Comparison of ENCODE assay signal across 25 cellular contexts in the genomic region with DNA sequence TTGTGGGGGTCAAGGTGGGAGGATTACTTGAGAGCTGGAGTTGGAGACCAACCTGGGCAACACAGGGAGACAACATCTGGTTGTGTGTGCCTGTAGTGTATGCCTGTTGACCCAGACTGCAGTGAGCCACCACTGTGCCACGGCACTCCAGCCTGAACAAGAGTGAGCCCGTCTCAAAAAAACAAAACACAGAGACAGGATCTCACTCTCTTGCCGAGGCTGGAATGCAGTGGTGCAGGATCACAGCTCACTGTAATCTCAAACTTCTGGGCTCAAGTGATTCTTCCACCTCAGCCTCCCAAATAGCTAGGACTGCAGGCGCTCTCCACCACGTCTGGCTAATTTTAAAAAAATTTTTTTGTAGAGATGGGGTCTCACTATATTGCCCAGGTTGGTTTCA.
"Had no signal": no experiment of that assay in that cellular context is flagged by ENCODE, and none has a peak within 500 bp of the region (broad histone marks: within the 10 kb centered on the region; RNA-seq: fewer than 3 reads in every experiment).

No MANE protein-coding gene starts in this region.

- H3K27ac Mint-ChIP-seq: activated CD4-positive, alpha-beta T cell treated with anti-CD3 and anti-CD28 coated beads for 36 hours; activated naive CD8-positive, alpha-beta T cell; stimulated activated effector memory CD8-positive, alpha-beta T cell treated with anti-CD3 and anti-CD28 coated beads, Interleukin-12 subunit alpha, Interleukin-12 subunit beta, amount 100 ng/mL, for 72 hours; stimulated activated naive CD8-positive, alpha-beta T cell treated with anti-CD3 and anti-CD28 coated beads, Interleukin-15, Interleukin-2, amounts not matched to agents 100 ng/mL and 50 ng/mL, for 24 hours had no signal

- H3K36me3 ChIP-seq: cardiac muscle cell, left ventricle myocardium inferior, pancreas, prostate gland, thoracic aorta had no signal

- H3K36me3 Mint-ChIP-seq: naive B cell had no signal

- H3K4me3 Mint-ChIP-seq: activated CD4-positive, alpha-beta T cell treated with anti-CD3 and anti-CD28 coated beads for 36 hours; activated naive CD8-positive, alpha-beta T cell; naive B cell; stimulated activated effector memory CD8-positive, alpha-beta T cell treated with anti-CD3 and anti-CD28 coated beads, Interleukin-12 subunit alpha, Interleukin-12 subunit beta, amount 100 ng/mL, for 72 hours; stimulated activated naive CD8-positive, alpha-beta T cell treated with anti-CD3 and anti-CD28 coated beads, Interleukin-15, Interleukin-2, amounts not matched to agents 100 ng/mL and 50 ng/mL, for 24 hours had no signal

- H3K27ac ChIP-seq: cardiac muscle cell, coronary artery, left ventricle myocardium inferior, pancreas, prostate gland, thoracic aorta, upper lobe of left lung had no signal

- H3K4me3 ChIP-seq: cardiac muscle cell, coronary artery, left ventricle myocardium inferior, lung, pancreas, prostate gland, thoracic aorta, upper lobe of left lung had no signal

- H3K9me3 Mint-ChIP-seq: naive B cell; stimulated activated effector memory CD8-positive, alpha-beta T cell treated with anti-CD3 and anti-CD28 coated beads, Interleukin-12 subunit alpha, Interleukin-12 subunit beta, amount 100 ng/mL, for 72 hours; stimulated activated naive CD8-positive, alpha-beta T cell treated with anti-CD3 and anti-CD28 coated beads, Interleukin-15, Interleukin-2, amounts not matched to agents 100 ng/mL and 50 ng/mL, for 24 hours had no signal

- H3K27me3 Mint-ChIP-seq: activated CD4-positive, alpha-beta T cell treated with anti-CD3 and anti-CD28 coated beads for 36 hours; activated naive CD8-positive, alpha-beta T cell; naive B cell; stimulated activated naive CD8-positive, alpha-beta T cell treated with anti-CD3 and anti-CD28 coated beads, Interleukin-15, Interleukin-2, amounts not matched to agents 100 ng/mL and 50 ng/mL, for 24 hours had no signal

- H3K4me1 ChIP-seq: prostate gland had no signal

- H3K9me3 ChIP-seq: left ventricle myocardium inferior, pancreas, prostate gland, thoracic aorta, upper lobe of left lung had no signal

- DNase-seq: activated CD4-positive, alpha-beta T cell treated with anti-CD3 and anti-CD28 coated beads for 36 hours; activated CD4-positive, alpha-beta T cell treated with anti-CD3 and anti-CD28 coated beads, Interleukin-2, amount 50 U/mL, for 4 hours; activated CD4-positive, CD25-positive, alpha-beta regulatory T cell; activated effector memory CD4-positive, alpha-beta T cell treated with Interleukin-2 at 50 U/mL for 16 hours; activated naive CD4-positive, alpha-beta T cell treated with Interleukin-2 at 50 U/mL for 16 hours; activated T-cell treated with anti-CD3 and anti-CD28 coated beads for 4 hours; anterior cingulate cortex; cerebellar nuclear complex; left ventricle myocardium inferior; naive B cell; nucleus accumbens; pancreas; retina; stimulated activated CD4-positive, alpha-beta T cell treated with anti-CD3 and anti-CD28 coated beads, Interleukin-4, amount 100 ng/mL, for 24 hours; T-helper 2 cell; upper lobe of left lung had no signal

- ATAC-seq: activated CD4-positive, alpha-beta T cell treated with anti-CD3 and anti-CD28 coated beads for 36 hours; pancreas; sciatic nerve; stimulated activated effector memory CD8-positive, alpha-beta T cell treated with anti-CD3 and anti-CD28 coated beads, Interleukin-12 subunit alpha, Interleukin-12 subunit beta, amount 100 ng/mL, for 72 hours had no signal

- H3K27me3 ChIP-seq: cardiac muscle cell, pancreas, upper lobe of left lung had no signal
